ENCODE assay signal across 9 cellular contexts in the genomic region with DNA sequence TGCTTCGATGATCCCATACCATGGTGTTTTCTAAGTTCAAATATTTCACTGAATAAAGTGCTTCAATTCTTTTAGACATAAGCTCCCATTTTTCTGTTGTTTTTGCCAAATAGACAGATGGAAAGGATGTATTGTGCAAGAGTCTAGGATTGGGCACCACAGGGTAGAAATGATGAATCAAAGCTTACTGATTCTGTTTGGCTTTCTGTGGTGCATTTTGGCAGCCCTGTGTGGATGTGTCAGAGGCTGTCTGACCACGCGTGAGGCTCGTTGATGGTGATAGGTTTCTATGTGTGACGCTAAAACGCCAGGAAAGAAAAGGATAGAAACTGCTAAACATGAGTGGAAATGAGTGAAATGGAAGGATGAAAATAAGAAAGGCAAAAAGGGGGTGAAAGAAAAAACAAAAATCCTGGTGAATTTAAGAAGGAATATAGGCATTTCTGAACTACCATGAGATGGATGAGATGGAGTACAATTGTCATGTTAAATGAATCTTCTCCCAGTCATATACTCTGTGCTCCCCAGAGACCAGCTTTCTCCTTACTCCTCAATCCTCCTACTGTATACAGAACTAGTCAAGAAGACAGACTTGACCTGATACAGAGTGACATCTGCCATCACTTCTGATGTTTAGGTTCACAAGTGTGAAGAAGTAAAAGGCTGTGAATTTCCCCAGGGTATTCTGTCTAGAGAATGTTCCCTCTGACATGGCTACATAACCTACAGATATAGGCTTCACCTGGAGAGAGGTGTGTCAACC. TPM values are rescaled to one million over a fixed set of nuclear protein-coding genes. Genes with fewer than 3 reads are reported as not detected.
DNase-seq lines count a peak whose midpoint lies in the region; ATAC-seq and TF ChIP-seq lines count a peak whose summit lies in the region.
"Had no signal": no experiment of that assay in that cellular context is flagged by ENCODE, and none has a peak within 500 bp of the region (broad histone marks: within the 10 kb centered on the region; RNA-seq: fewer than 3 reads in every experiment).

No MANE protein-coding gene starts in this region.

- H3K18ac ChIP-seq in IMR-90 (ENCODE audit: low read depth, low read length) = no peak overlapping the region

- BruUV-seq in IMR-90 (replicated peaks; lab: Mats Ljungman, UMichigan) = no TSS peak

- H2BK20ac ChIP-seq in IMR-90 (ENCODE audit: low read depth, low read length) = 0 out of 2 replicates have a peak overlapping the region, but pooled peaks have one; percentile 22

- H3K36me3 ChIP-seq in IMR-90 (ENCODE audit: control insufficient read depth, insufficient read depth, low read length) (no peaks in the 10 kb centered on the region), gastrocnemius medialis (no peaks in the 10 kb centered on the region)
- H3K36me3 ChIP-seq: ovary had no signal

- POLR2A ChIA-PET in IMR-90 (lab: Charles Lee; ENCODE audit: unreplicated experiment) = interaction anchor here (0.9 kb wide), 1 partner anchor 61 kb away, joined by 3 read pairs; no protein-coding TSS in a partner anchor

- H2BK120ac ChIP-seq in IMR-90 (ENCODE audit: low read depth, low read length) = peak overlapping the region; percentile 5; the same call in 1 of the 2 replicates

- ATAC-seq in GM18519 (IDR thresholded peaks at IDR 0.05; ENCODE audit: low FRiP score, unreplicated experiment) = peak; percentile 33
- ATAC-seq in IMR-90 (ENCODE audit: low read depth) = peak; percentile 95
- peak in 1 of 2 donors; percentile 54 for ATAC-seq in gastrocnemius medialis

- peak overlapping the region; percentile 12; the same call in 1 of the 2 replicates for H3K14ac ChIP-seq in IMR-90 (replicated peaks; ENCODE audit: low read depth, low read length)

- H2AK5ac ChIP-seq in IMR-90 (ENCODE audit: low read depth, low read length) = no peak overlapping the region

- no peak overlapping the region for H4K91ac ChIP-seq in IMR-90 (ENCODE audit: insufficient read depth, low read depth, low read length)

- intact Hi-C loops in IMR-90 (cut with micrococcal nuclease) (no loop called here), gastrocnemius medialis (cut with DNase I; ENCODE audit: low total_unique reads) (no loop called here)

- no peak overlapping the region for H3K4me2 ChIP-seq in IMR-90 (ENCODE audit: low read depth, low read length)

- TF ChIP-seq POLR2A in IMR-90 (IDR thresholded peaks at IDR 0.05; ENCODE audit: low read depth, low read length) (no peak), gastrocnemius medialis (IDR thresholded peaks at IDR 0.05) (no peak)

- H2AK9ac ChIP-seq in IMR-90 (replicated peaks; ENCODE audit: low read depth, low read length, poor library complexity) = no peak overlapping the region

- H3K56ac ChIP-seq in IMR-90 (ENCODE audit: extremely low read depth, insufficient read depth, low read length) = no peak overlapping the region

- DNase-seq in IMR-90 = peak; percentile 93
- DNase-seq in choroid plexus epithelial cell (ENCODE audit: low read depth) = peak; percentile 94
- peak in 1 of 2 donors; percentile 47 for DNase-seq in gastrocnemius medialis
- DNase-seq in GM13977 (ENCODE audit: low spot score) = no peak
- DNase-seq in NCI-H2029 treated with DMSO at 0.1 percent for 48 hours (lab: John Stamatoyannopoulos, UW) = no peak
- DNase-seq in NCI-H524 treated with DMSO at 0.1 percent for 48 hours (lab: John Stamatoyannopoulos, UW) = no peak
- DNase-seq in DMS79 treated with DMSO at 0.1 percent for 48 hours (lab: John Stamatoyannopoulos, UW) = no peak

- H4K5ac ChIP-seq in IMR-90 (ENCODE audit: low read depth, low read length) = no peak overlapping the region

- H4K8ac ChIP-seq in IMR-90 (ENCODE audit: low read depth in 2 of 2, low read length in 2 of 2) = peak overlapping the region in 1 of 2 experiments; percentile 46; a peak in 1 of 4 replicates

- H2BK5ac ChIP-seq in IMR-90 (ENCODE audit: low read depth, low read length, poor library complexity, severe bottlenecking) = no peak overlapping the region

- H3K4me3 ChIP-seq in IMR-90 (ENCODE audit: insufficient read depth, low read depth, low read length) (no peak overlapping the region), choroid plexus epithelial cell (ENCODE audit: low read depth, low read length) (no peak overlapping the region), gastrocnemius medialis (no peak overlapping the region)
- H3K4me3 ChIP-seq: ovary had no signal

- no peak overlapping the region; the same call in 1 of the 2 replicates for H3K4ac ChIP-seq in IMR-90 (ENCODE audit: low read depth, low read length)

- H3K9ac ChIP-seq in IMR-90 (ENCODE audit: low read depth, low read length) = no peak overlapping the region

- in situ Hi-C loops in IMR-90 (cut with MboI; ENCODE audit: low sequenced_read_pairs) (no loop called here), gastrocnemius medialis (cut with MboI; ENCODE audit: low sequenced_read_pairs in 4 of 4) (no loop called here), GM13977 (cut with MboI; ENCODE audit: low pct_unique_long_range_greater_than_20kb, low sequenced_read_pairs, unreplicated experiment) (no loop called here)

- dilution Hi-C loops in IMR-90 (cut with HindIII; ENCODE audit: low sequenced_read_pairs, unreplicated experiment) = no loop called here

- no peak for TF ChIP-seq RAD21 in IMR-90 (IDR thresholded peaks at IDR 0.05; ENCODE audit: low read length)

- TF ChIP-seq CTCF in IMR-90 (conservative IDR thresholded peaks at IDR 0.05; ENCODE audit: low read depth, low read length) (no peak), choroid plexus epithelial cell (conservative IDR thresholded peaks at IDR 0.05; ENCODE audit: low read depth, low read length) (no peak), gastrocnemius medialis (IDR thresholded peaks at IDR 0.05 in 4 of 5, conservative IDR thresholded peaks at IDR 0.05 in 1 of 5) (no peak), GM13977 (IDR thresholded peaks at IDR 0.05; ENCODE audit: extremely low read depth, insufficient read depth, missing control alignments) (no peak)

- no peak overlapping the region for H3K23ac ChIP-seq in IMR-90 (ENCODE audit: low read depth, low read length)

- no peak overlapping the region for H2AFZ ChIP-seq in IMR-90 (replicated peaks; ENCODE audit: low read length, poor library complexity)

- no peaks in the 10 kb centered on the region for H4K20me1 ChIP-seq in IMR-90 (ENCODE audit: insufficient read depth, low read length)

- H3K9me1 ChIP-seq in IMR-90 (ENCODE audit: insufficient read depth, low read length) = peaks cover 5% of the 10 kb centered on the region; the same call in 1 of the 2 replicates

- 37% methylated on average over 5 of the region's 6 CpGs; no CpG with 5 or more reads in 1 of the 2 experiments for WGBS in IMR-90 (ENCODE audit: extremely low coverage in 2 of 2, insufficient read length in 1 of 2), 2 experiments

- peaks cover 3 to 8% of the 10 kb centered on the region in 2 experiments; a peak in 1 of 4 replicates for H3K79me1 ChIP-seq in IMR-90 (ENCODE audit: low read depth in 1 of 2, low read length in 2 of 2)

- H3K9me3 ChIP-seq in IMR-90 (ENCODE audit: control insufficient read depth, insufficient read depth, low read length) (no peaks in the 10 kb centered on the region), gastrocnemius medialis (no peaks in the 10 kb centered on the region)
- H3K9me3 ChIP-seq: ovary had no signal

- H3K4me1 ChIP-seq in IMR-90 (ENCODE audit: control insufficient read depth, insufficient read depth, low read length) (peaks cover 3% of the 10 kb centered on the region), gastrocnemius medialis (peaks cover 51 to 63% of the 10 kb centered on the region in 2 donors)

- CTCF ChIA-PET in IMR-90 (lab: Yijun Ruan, JAX) = interaction anchor here (0.6 to 1.0 kb wide), 2 partner anchors 50 to 132 kb away, joined by 3 read pairs; no protein-coding TSS in a partner anchor

- H3K27me3 ChIP-seq in IMR-90 (ENCODE audit: control insufficient read depth, insufficient read depth, low read length) (no peaks in the 10 kb centered on the region), gastrocnemius medialis (no peaks in the 10 kb centered on the region)
- H3K27me3 ChIP-seq: ovary had no signal

- H2BK15ac ChIP-seq in IMR-90 (ENCODE audit: low read depth, low read length) = no peak overlapping the region

- H3K27ac ChIP-seq in IMR-90 (ENCODE audit: insufficient read depth, low read length) (no peak overlapping the region), gastrocnemius medialis (peak overlapping the region in 3 of 4 donors; percentile 23 to 32 (median 29))
- H3K27ac ChIP-seq: ovary had no signal

TF ChIP-seq in IMR-90, 13 proteins besides CTCF, POLR2A, EP300 and RAD21:
- TF ChIP-seq FOS (IDR thresholded peaks at IDR 0.05; ENCODE audit: low read depth, low read length) (peak; percentile 72), MXI1 (IDR thresholded peaks at IDR 0.05; ENCODE audit: borderline replicate concordance, low read depth, low read length) (peak; percentile 73; the same call in 1 of the 2 replicates), RFX5 (IDR thresholded peaks at IDR 0.05; ENCODE audit: low read depth, low read length) (no peak), MAFK (IDR thresholded peaks at IDR 0.05; ENCODE audit: low read depth, low read length) (peak; percentile 25; the same call in 1 of the 2 replicates), CEBPB (IDR thresholded peaks at IDR 0.05; ENCODE audit: low read depth, low read length) (peak; percentile 100), BHLHE40 (IDR thresholded peaks at IDR 0.05; ENCODE audit: low read depth, low read length) (peak; percentile 64)

RNA-seq across cellular contexts. Expression of gene ANKH, which starts 54.4 kb away (rescaled TPM):
- total RNA-seq in IMR-90 (2012; rRNA removed) = 5.2 and 5.6 TPM in 2 replicates
- polyA plus RNA-seq in IMR-90 (2012; rRNA removed) = 15.4 and 17.2 TPM in 2 replicates
- 11.0 and 13.8 TPM in 2 replicates for polyA plus RNA-seq in IMR-90 (2012; cell fraction: cytosol; rRNA removed)
- 8.9 TPM in 2 replicates for polyA plus RNA-seq in IMR-90 (2012; cell fraction: nucleus; rRNA removed; ENCODE audit: low replicate concordance)
- 10 to 100 TPM; 33.5 to 52.1 (median 36.0) TPM for total RNA-seq in gastrocnemius medialis

Comparison
In these comparisons a context has a peak if more than half of its experiments do, and no peak if none do; other contexts are left out.
1. DNase-seq: peak in IMR-90 (single experiment) and choroid plexus epithelial cell (single experiment); none in GM13977 (single experiment), NCI-H2029 treated with DMSO at 0.1 percent for 48 hours (single experiment), NCI-H524 treated with DMSO at 0.1 percent for 48 hours (single experiment) and DMS79 treated with DMSO at 0.1 percent for 48 hours (single experiment).